8 cellular contexts compared by ENCODE assay signal in genomic region chrX:111680988-111681779, GRCh38. TPM values are rescaled to one million over a fixed set of nuclear protein-coding genes. Genes with fewer than 3 reads are reported as not detected.
DNase-seq lines count a peak whose midpoint lies in the region; ATAC-seq and TF ChIP-seq lines count a peak whose summit lies in the region.

TSS of gene ALG13 (plus strand) at chrX:111681170. CDS start at chrX:111681219, 49 bp downstream.

- no peaks in the 10 kb centered on the region for H3K27me3 ChIP-seq in upper lobe of right lung

- peak within 1 kb of the TSS; percentile 99 for H3K27ac ChIP-seq in upper lobe of right lung

- TF ChIP-seq CTCF in GM13977 (IDR thresholded peaks at IDR 0.05; ENCODE audit: extremely low read depth, insufficient read depth, missing control alignments) (peak; percentile 57), upper lobe of right lung (IDR thresholded peaks at IDR 0.05) (peak; percentile 67)

- peaks cover 24% of the 10 kb centered on the region for H3K36me3 ChIP-seq in upper lobe of right lung

- peak; percentile 85 for DNase-seq in GM13977 (ENCODE audit: low spot score)
- peak; percentile 72 for DNase-seq in NCI-H146 treated with DMSO at 0.1 percent for 48 hours (lab: John Stamatoyannopoulos, UW; ENCODE audit: unreplicated experiment)
- peak; percentile 56 for DNase-seq in amniotic stem cell (lab: John Stamatoyannopoulos, UW)
- peak; percentile 93 for DNase-seq in left cardiac atrium
- peak; percentile 97 for DNase-seq in posterior vena cava (ENCODE audit: low spot score)
- DNase-seq in upper lobe of right lung, result peak; percentile 93

- peak; percentile 95 for ATAC-seq in HG02884 (IDR thresholded peaks at IDR 0.05; ENCODE audit: unreplicated experiment)
- peak; percentile 97 to 99 for ATAC-seq in left cardiac atrium
- ATAC-seq in upper lobe of right lung, result peak; percentile 98

- peaks cover 3% of the 10 kb centered on the region for H3K4me1 ChIP-seq in upper lobe of right lung

- in situ Hi-C loops in GM13977 (cut with MboI; ENCODE audit: low pct_unique_long_range_greater_than_20kb, low sequenced_read_pairs, unreplicated experiment), result no loop called here

- H3K4me3 ChIP-seq in upper lobe of right lung, result peak within 1 kb of the TSS; percentile 71

- intact Hi-C loops in T-helper 1 cell treated with Interleukin-12 subunit alpha and Interleukin-12 subunit beta and Interleukin-4 antibody, amounts not matched to agents 30 ng/mL and 1 ng/mL, for 36 hours (cut with micrococcal nuclease), result loop anchor here (1.0 to 5.0 kb wide), 4 partner anchors 584 to 1679 kb away; partner anchors contain the start of genes AMMECR1, AMOT and PAK3
- intact Hi-C loops in left cardiac atrium (cut with DNase I) (no loop called here), posterior vena cava (cut with DNase I) (no loop called here), upper lobe of right lung (cut with DNase I) (no loop called here)

- no peaks in the 10 kb centered on the region for H3K9me3 ChIP-seq in upper lobe of right lung

RNA-seq across cellular contexts. Expression of gene ALG13, which starts in this region (rescaled TPM):
- 42.5 and 49.2 TPM in 2 replicates for total RNA-seq in T-helper 1 cell treated with Interleukin-12 subunit alpha and Interleukin-12 subunit beta and Interleukin-4 antibody, amounts not matched to agents 30 ng/mL and 1 ng/mL, for 36 hours
- total RNA-seq in left cardiac atrium (10 to 100 TPM; 21.6 to 29.3 TPM), posterior vena cava (10 to 100 TPM; 45.4 to 51.8 TPM), upper lobe of right lung (44.7 TPM)

Comparison
In these comparisons a context has a peak if more than half of its experiments do, and no peak if none do; other contexts are left out.
1. Peak in every context shown above with its lines: DNase-seq, ATAC-seq, H3K4me3 ChIP-seq and H3K27ac ChIP-seq.